ENCODE assay signal across 21 cellular contexts in the genomic region with DNA sequence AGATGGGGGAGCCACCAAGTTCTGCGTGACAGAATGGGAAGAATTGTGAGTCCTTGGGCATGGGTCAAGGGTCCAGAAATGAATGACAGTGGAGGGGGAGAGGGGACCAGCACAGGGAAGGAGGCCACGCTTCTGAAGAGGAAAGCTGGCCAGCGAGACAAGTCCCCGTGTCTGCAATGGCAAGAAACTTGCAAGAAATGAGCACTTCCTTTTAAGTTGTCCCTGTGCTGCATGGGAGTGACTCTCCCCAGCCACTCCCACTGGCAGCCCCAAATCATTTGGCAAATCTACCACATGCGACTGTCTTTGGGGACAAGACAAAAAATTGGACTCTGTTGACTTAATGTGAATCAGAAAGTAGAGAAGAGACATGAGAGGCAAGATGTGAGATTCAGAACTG.
"Had no signal": no experiment of that assay in that cellular context is flagged by ENCODE, and none has a peak within 500 bp of the region (broad histone marks: within the 10 kb centered on the region; RNA-seq: fewer than 3 reads in every experiment).

No MANE protein-coding gene starts in this region.

- H3K36me3 ChIP-seq: gastrocnemius medialis, heart left ventricle, lower lobe of right lung, transverse colon had no signal

- H3K4me1 Mint-ChIP-seq: activated CD4-positive, alpha-beta T cell treated with anti-CD3 and anti-CD28 coated beads, Interleukin-2, amount 10 ng/mL, durations not matched to agents 7 days and 5 days; brain; central memory CD8-positive, alpha-beta T cell; mesothelial cell of epicardium had no signal

- H3K4me3 Mint-ChIP-seq: activated CD4-positive, alpha-beta T cell treated with anti-CD3 and anti-CD28 coated beads, Interleukin-2, amount 10 ng/mL, durations not matched to agents 7 days and 5 days; activated naive CD8-positive, alpha-beta T cell treated with anti-CD3 and anti-CD28 coated beads, Interleukin-2, amount 10 ng/mL, durations not matched to agents 7 days and 5 days; activated T-helper 1 cell treated with anti-CD3 and anti-CD28 coated beads, Interleukin-12 subunit alpha, Interleukin-12 subunit beta, Interleukin-2, Interleukin-4 antibody, amounts not matched to agents 30 ng/mL and 10 ng/mL and 1 ng/mL, durations not matched to agents 14 hours and 24 hours and 36 hours; brain; central memory CD8-positive, alpha-beta T cell; mesothelial cell of epicardium; nephron progenitor cell had no signal

- H3K27me3 ChIP-seq: gastrocnemius medialis, heart left ventricle, transverse colon had no signal

- ATAC-seq: gastrocnemius medialis, heart left ventricle, left cardiac atrium had no signal

- DNase-seq: activated CD4-positive, alpha-beta T cell treated with anti-CD3 and anti-CD28 coated beads, Interleukin-2, amount 10 ng/mL, durations not matched to agents 7 days and 5 days; activated CD4-positive, CD25-positive, alpha-beta regulatory T cell; activated naive CD4-positive, alpha-beta T cell; activated naive CD8-positive, alpha-beta T cell treated with anti-CD3 and anti-CD28 coated beads, Interleukin-2, amount 10 ng/mL, durations not matched to agents 7 days and 5 days; gastrocnemius medialis; heart left ventricle; left cardiac atrium; lower lobe of right lung; nephron progenitor cell; right cardiac atrium; stimulated activated CD4-positive, alpha-beta T cell treated with anti-CD3 and anti-CD28 coated beads, Interleukin-15, amount 100 ng/mL, for 24 hours; stimulated activated CD4-positive, alpha-beta T cell treated with anti-CD3 and anti-CD28 coated beads, Interleukin-4, amount 100 ng/mL, for 1 hour; stimulated activated naive CD4-positive, alpha-beta T cell treated with Interleukin-2 at 50 U/mL for 16 hours; T-helper 1 cell; transverse colon had no signal

- H3K27ac ChIP-seq: gastrocnemius medialis, lower lobe of right lung, skin epidermis, transverse colon had no signal

- H3K9me3 Mint-ChIP-seq: activated CD4-positive, alpha-beta T cell treated with anti-CD3 and anti-CD28 coated beads, Interleukin-2, amount 10 ng/mL, durations not matched to agents 7 days and 5 days; activated naive CD8-positive, alpha-beta T cell treated with anti-CD3 and anti-CD28 coated beads, Interleukin-2, amount 10 ng/mL, durations not matched to agents 7 days and 5 days; activated T-helper 1 cell treated with anti-CD3 and anti-CD28 coated beads, Interleukin-12 subunit alpha, Interleukin-12 subunit beta, Interleukin-2, Interleukin-4 antibody, amounts not matched to agents 30 ng/mL and 10 ng/mL and 1 ng/mL, durations not matched to agents 14 hours and 24 hours and 36 hours; central memory CD8-positive, alpha-beta T cell had no signal

- H3K9me3 ChIP-seq: gastrocnemius medialis, lower lobe of right lung, transverse colon had no signal

- H3K4me3 ChIP-seq: gastrocnemius medialis, heart left ventricle, lower lobe of right lung, skin epidermis, transverse colon had no signal

- H3K27ac Mint-ChIP-seq: activated CD4-positive, alpha-beta T cell treated with anti-CD3 and anti-CD28 coated beads, Interleukin-2, amount 10 ng/mL, durations not matched to agents 7 days and 5 days; activated naive CD8-positive, alpha-beta T cell treated with anti-CD3 and anti-CD28 coated beads, Interleukin-2, amount 10 ng/mL, durations not matched to agents 7 days and 5 days; activated T-helper 1 cell treated with anti-CD3 and anti-CD28 coated beads, Interleukin-12 subunit alpha, Interleukin-12 subunit beta, Interleukin-2, Interleukin-4 antibody, amounts not matched to agents 30 ng/mL and 10 ng/mL and 1 ng/mL, durations not matched to agents 14 hours and 24 hours and 36 hours; brain; mesothelial cell of epicardium; nephron progenitor cell; progenitor cell of endocrine pancreas had no signal

- H3K4me1 ChIP-seq: gastrocnemius medialis, lower lobe of right lung had no signal

- H3K27me3 Mint-ChIP-seq: activated CD4-positive, alpha-beta T cell treated with anti-CD3 and anti-CD28 coated beads, Interleukin-2, amount 10 ng/mL, durations not matched to agents 7 days and 5 days; progenitor cell of endocrine pancreas had no signal

- H3K36me3 Mint-ChIP-seq: activated naive CD8-positive, alpha-beta T cell treated with anti-CD3 and anti-CD28 coated beads, Interleukin-2, amount 10 ng/mL, durations not matched to agents 7 days and 5 days; brain; mesothelial cell of epicardium had no signal
